Comparison of ENCODE assay signal across 8 cellular contexts in genomic region chr14:51239813-51240803, GRCh38. TPM values are rescaled to one million over a fixed set of nuclear protein-coding genes. Genes with fewer than 3 reads are reported as not detected.
DNase-seq lines count a peak whose midpoint lies in the region; ATAC-seq lines count a peak whose summit lies in the region.

TSS of gene TMX1 (plus strand) at chr14:51240247. CDS start at chr14:51240293, 46 bp downstream.

- H3K27ac Mint-ChIP-seq in effector memory CD8-positive, alpha-beta T cell, result no peak within 1 kb of the TSS

- DNase-seq in COR-L47 (lab: John Stamatoyannopoulos, UW) (peak; percentile 98), HT-29 (ENCODE audit: low spot score) (peak; percentile 95), lung microvascular endothelial cell (ENCODE audit: low read depth in 2 of 2) (peak; percentile 98 to 99)
- peak; percentile 95 for DNase-seq in NK-92 treated with Interleukin-12 subunit alpha and Interleukin-12 subunit beta, amount 100 ng/mL, for 24 hours (lab: John Stamatoyannopoulos, UW)
- peak; percentile 93 for DNase-seq in activated CD8-positive, alpha-beta memory T cell treated with anti-CD3 and anti-CD28 coated beads for 24 hours
- peak; percentile 70 to 76 (median 73) for DNase-seq in effector memory CD8-positive, alpha-beta T cell
- DNase-seq in stimulated activated CD4-positive, alpha-beta T cell treated with anti-CD3 and anti-CD28 coated beads, TNF-alpha, amount 100 ng/mL, for 48 hours (ENCODE audit: low read depth in 3 of 3), result peak; percentile 81 to 91 (median 81)

- peaks cover 11 to 15% of the 10 kb centered on the region in 2 donors for H3K4me1 Mint-ChIP-seq in effector memory CD8-positive, alpha-beta T cell (ENCODE audit: low read depth in 2 of 2)

- H3K36me3 Mint-ChIP-seq in effector memory CD8-positive, alpha-beta T cell (ENCODE audit: insufficient read depth), result no peaks in the 10 kb centered on the region

- H3K27me3 Mint-ChIP-seq in effector memory CD8-positive, alpha-beta T cell, result no peaks in the 10 kb centered on the region

- peak within 1 kb of the TSS in 1 of 2 donors; percentile 34 for H3K4me3 Mint-ChIP-seq in effector memory CD8-positive, alpha-beta T cell

- peak; percentile 84 for ATAC-seq in GM21360 (IDR thresholded peaks at IDR 0.05; ENCODE audit: unreplicated experiment)
- peak; percentile 92 for ATAC-seq in effector memory CD8-positive, alpha-beta T cell (replicated peaks)

- H3K9me3 Mint-ChIP-seq in effector memory CD8-positive, alpha-beta T cell, result no peaks in the 10 kb centered on the region

RNA-seq across cellular contexts. Expression of gene TMX1, which starts in this region (rescaled TPM):
- 20.6 and 22.6 TPM in 2 replicates for total RNA-seq in HT-29 (2014; rRNA removed; shearing (Covaris generic))
- 34.0 and 40.5 TPM in 2 replicates for total RNA-seq in lung microvascular endothelial cell

Comparison
In these comparisons a context has a peak if more than half of its experiments do, and no peak if none do; other contexts are left out.
1. Peak in every context shown above with its lines: DNase-seq and ATAC-seq.